Comparison of ENCODE assay signal across 8 cellular contexts in the genomic region with DNA sequence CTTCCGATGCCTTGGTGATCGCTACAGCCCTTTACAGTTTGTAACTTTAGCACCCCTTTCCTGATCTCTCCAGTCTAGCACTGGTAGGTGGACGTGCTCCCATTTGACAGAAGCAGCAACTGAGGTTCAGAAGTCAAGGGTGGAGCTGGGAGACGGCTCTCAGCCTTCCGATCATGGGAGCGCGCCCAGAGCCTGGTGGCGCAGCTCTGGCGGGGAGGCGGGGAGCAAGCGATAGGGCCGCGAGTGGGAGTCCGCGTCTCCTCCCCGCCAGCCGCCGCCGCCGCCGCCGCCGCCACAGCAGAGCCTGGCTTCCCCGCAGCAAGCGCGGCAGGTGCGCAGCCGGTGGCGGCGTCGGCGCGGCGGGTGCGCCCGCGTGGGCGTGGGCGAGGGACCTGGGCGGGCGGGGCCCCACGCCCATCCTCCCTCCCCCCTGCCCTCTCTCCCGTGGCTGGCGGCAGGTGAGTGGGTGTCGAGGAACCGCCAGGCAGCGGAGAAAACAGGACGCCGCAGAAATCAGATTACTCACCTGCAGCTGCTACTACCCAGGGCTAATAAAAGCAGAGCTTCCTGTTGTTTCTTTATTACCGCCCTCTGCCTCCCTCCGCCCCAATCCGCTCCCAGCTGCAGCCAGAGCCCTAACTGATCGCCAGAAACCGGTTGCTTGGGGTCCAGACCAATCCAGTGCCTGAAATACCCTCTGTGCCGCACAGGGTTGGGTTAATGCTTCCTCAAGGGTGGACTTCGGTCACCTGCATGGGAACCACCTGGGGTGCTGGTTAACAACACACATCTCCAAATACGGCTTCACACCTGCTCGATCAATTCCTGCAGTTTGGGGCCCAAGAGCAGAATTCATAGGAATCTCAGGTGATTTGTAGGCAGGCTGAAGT.
DNase-seq lines count a peak whose midpoint lies in the region; ATAC-seq and TF ChIP-seq lines count a peak whose summit lies in the region.

No MANE protein-coding gene starts in this region.

- H3K4me2 ChIP-seq in BLaER1 treated with 17β-estradiol and CSF1 and Interleukin-3, amounts not matched to agents 10 nM and 100 nM: peak overlapping the region; percentile 76 to 93 (median 85)

- no peak for TF ChIP-seq CTCF in coronary artery (IDR thresholded peaks at IDR 0.05)

- peaks cover 0 to 4% (median 0%) of the 10 kb centered on the region in 7 donors for H3K9me3 Mint-ChIP-seq in naive B cell

- peak overlapping the region; percentile 74 to 96 (median 88) for H3K4me3 Mint-ChIP-seq in naive B cell

- peak; percentile 60 for ATAC-seq in GM21526 (IDR thresholded peaks at IDR 0.05; ENCODE audit: low FRiP score, unreplicated experiment)
- ATAC-seq in activated CD4-positive, CD25-positive, alpha-beta regulatory T cell treated with anti-CD3 and anti-CD28 coated beads, Interleukin-2, amount 50 U/mL, for 24 hours: peak; percentile 77 to 81
- ATAC-seq in naive B cell (ENCODE audit: low read depth in 2 of 2): peak; percentile 79 to 83

- H3K4me3 ChIP-seq in BLaER1 treated with 17β-estradiol and CSF1 and Interleukin-3, amounts not matched to agents 10 nM and 100 nM: peak overlapping the region; percentile 49 to 68 (median 58)
- H3K4me3 ChIP-seq in coronary artery: peak overlapping the region; percentile 70

- peaks cover 4 to 82% (median 58%) of the 10 kb centered on the region in 10 experiments; a peak in 17 of 20 replicates for H3K4me1 ChIP-seq in BLaER1 treated with 17β-estradiol and CSF1 and Interleukin-3, amounts not matched to agents 10 nM and 100 nM

- H3K9ac ChIP-seq in BLaER1 treated with 17β-estradiol and CSF1 and Interleukin-3, amounts not matched to agents 10 nM and 100 nM: peak overlapping the region; percentile 40 to 78 (median 63); a peak in 19 of 22 replicates

- H3K27ac Mint-ChIP-seq in naive B cell: peak overlapping the region; percentile 85 to 99 (median 96)

- H3K27ac ChIP-seq in BLaER1 treated with 17β-estradiol and CSF1 and Interleukin-3, amounts not matched to agents 10 nM and 100 nM: peak overlapping the region in 8 of 11 experiments; percentile 29 to 78 (median 62); a peak in 14 of 22 replicates
- no peak overlapping the region for H3K27ac ChIP-seq in coronary artery

- H3K27me3 Mint-ChIP-seq in naive B cell: no peaks in the 10 kb centered on the region

- 0 out of 22 replicates have a peak, but pooled peaks cover 0 to 3% (median 0%) of the 10 kb centered on the region in 11 experiments for H3K36me3 ChIP-seq in BLaER1 treated with 17β-estradiol and CSF1 and Interleukin-3, amounts not matched to agents 10 nM and 100 nM

- H3K36me3 Mint-ChIP-seq in naive B cell: peaks cover 0 to 6% of the 10 kb centered on the region in 2 donors

- H4K20me1 ChIP-seq in BLaER1 treated with 17β-estradiol and CSF1 and Interleukin-3, amounts not matched to agents 10 nM and 100 nM: no peaks in the 10 kb centered on the region

- H3K9me3 ChIP-seq in BLaER1 treated with 17β-estradiol and CSF1 and Interleukin-3, amounts not matched to agents 10 nM and 100 nM (replicated peaks in 1 of 11): peaks cover 0 to 3% (median 0%) of the 10 kb centered on the region in 11 experiments; a peak in 1 of 22 replicates

- DNase-seq in NCI-H1092 (lab: John Stamatoyannopoulos, UW) (peak; percentile 74), coronary artery (ENCODE audit: low spot score) (no peak), naive B cell (peak; percentile 84), cerebellum (ENCODE audit: low spot score) (no peak)
- peak; percentile 83 for DNase-seq in stimulated activated naive CD4-positive, alpha-beta T cell treated with Interleukin-2 at 50 U/mL for 16 hours (lab: John Stamatoyannopoulos, UW)

- H3K27me3 ChIP-seq in BLaER1 treated with 17β-estradiol and CSF1 and Interleukin-3, amounts not matched to agents 10 nM and 100 nM: peaks cover 0 to 28% (median 0%) of the 10 kb centered on the region in 11 experiments; a peak in 8 of 22 replicates

- peaks cover 77 to 98% (median 81%) of the 10 kb centered on the region in 3 donors for H3K4me1 Mint-ChIP-seq in naive B cell

Comparison
In these comparisons a context has a peak if more than half of its experiments do, and no peak if none do; other contexts are left out.
1. H3K27ac ChIP-seq: peak in BLaER1 treated with 17β-estradiol and CSF1 and Interleukin-3, amounts not matched to agents 10 nM and 100 nM (8 of 11); none in coronary artery (0 of 2).
2. DNase-seq: peak in NCI-H1092 (single experiment), naive B cell (single experiment) and stimulated activated naive CD4-positive, alpha-beta T cell treated with Interleukin-2 at 50 U/mL for 16 hours (single experiment); none in coronary artery (single experiment) and cerebellum (single experiment).
3. Peak in every context shown above with its lines, with median percentiles within 50 percentile points of each other: ATAC-seq.